Comparison of ENCODE assay signal across 15 cellular contexts in genomic region chr5:10801931-10802674, GRCh38. TPM values are rescaled to one million over a fixed set of nuclear protein-coding genes. Genes with fewer than 3 reads are reported as not detected.
DNase-seq lines count a peak whose midpoint lies in the region; ATAC-seq and TF ChIP-seq lines count a peak whose summit lies in the region.
"Had no signal": no experiment of that assay in that cellular context is flagged by ENCODE, and none has a peak within 500 bp of the region (broad histone marks: within the 10 kb centered on the region; RNA-seq: fewer than 3 reads in every experiment).

No MANE protein-coding gene starts in this region.

- no peak overlapping the region for H3K4me3 ChIP-seq in GM23338
- no peak overlapping the region for H3K4me3 ChIP-seq in Panc1 (ENCODE audit: low read depth in 2 of 2, low read length in 2 of 2)
- no peak overlapping the region for H3K4me3 ChIP-seq in epithelial cell of proximal tubule (ENCODE audit: low read depth, low read length)
- H3K4me3 ChIP-seq in right lobe of liver, result no peak overlapping the region
- no peak overlapping the region for H3K4me3 ChIP-seq in vagina
- H3K4me3 ChIP-seq: skin epidermis had no signal

- in situ Hi-C loops in Panc1 (cut with HindIII; ENCODE audit: low pct_unique_long_range_greater_than_20kb, low sequenced_read_pairs), result no loop called here

- H3K79me2 ChIP-seq in GM23338 (replicated peaks; ENCODE audit: insufficient read depth), result no peaks in the 10 kb centered on the region

- peaks cover 9% of the 10 kb centered on the region; the same call in 2 of the 3 replicates for H3K4me1 Mint-ChIP-seq in GM23338
- H3K4me1 Mint-ChIP-seq: CD4-positive, CD25-positive, alpha-beta regulatory T cell had no signal

- no peak overlapping the region for H3K4me3 Mint-ChIP-seq in GM23338
- H3K4me3 Mint-ChIP-seq: CD4-positive, CD25-positive, alpha-beta regulatory T cell; neural crest cell had no signal

- H3K4me2 ChIP-seq in GM23338, result no peak overlapping the region

- H3K9me3 ChIP-seq in Panc1 (ENCODE audit: control insufficient read depth, insufficient read depth, low read depth, low read length) (no peaks in the 10 kb centered on the region), right lobe of liver (no peaks in the 10 kb centered on the region), vagina (no peaks in the 10 kb centered on the region)

- no peaks in the 10 kb centered on the region for H3K36me3 ChIP-seq in GM23338 (ENCODE audit: insufficient read depth)
- no peaks in the 10 kb centered on the region for H3K36me3 ChIP-seq in Panc1 (ENCODE audit: control insufficient read depth, insufficient read depth, low read length)
- no peaks in the 10 kb centered on the region for H3K36me3 ChIP-seq in right lobe of liver
- no peaks in the 10 kb centered on the region for H3K36me3 ChIP-seq in vagina

- H3K9me2 ChIP-seq in GM23338 (ENCODE audit: insufficient read depth), result no peaks in the 10 kb centered on the region

- no peaks in the 10 kb centered on the region for H3F3A ChIP-seq in GM23338 (replicated peaks; ENCODE audit: low read depth)

- BruUV-seq in Panc1 (replicated peaks; lab: Mats Ljungman, UMichigan), result no TSS peak

- no peaks in the 10 kb centered on the region for H3K9me3 Mint-ChIP-seq in GM23338
- H3K9me3 Mint-ChIP-seq: CD4-positive, CD25-positive, alpha-beta regulatory T cell had no signal

- H3K27ac Mint-ChIP-seq in GM23338, result no peak overlapping the region
- H3K27ac Mint-ChIP-seq: CD4-positive, CD25-positive, alpha-beta regulatory T cell had no signal

- peak overlapping the region; percentile 73 for H2AFZ ChIP-seq in GM23338

- intact Hi-C loops in Panc1 (cut with micrococcal nuclease; ENCODE audit: unreplicated experiment) (no loop called here), right lobe of liver (cut with DNase I) (no loop called here), vagina (cut with DNase I) (no loop called here)

- H3K36me3 Mint-ChIP-seq in GM23338 (ENCODE audit: low read depth), result no peaks in the 10 kb centered on the region
- H3K36me3 Mint-ChIP-seq: CD4-positive, CD25-positive, alpha-beta regulatory T cell had no signal

- peak; percentile 87 for ATAC-seq in GM23338
- peak; percentile 60; the same call in 1 of the 2 replicates for ATAC-seq in Panc1
- peak; percentile 45 to 68 (median 50) for ATAC-seq in right lobe of liver

- H3K4me1 ChIP-seq in GM23338 (ENCODE audit: insufficient read depth) (no peaks in the 10 kb centered on the region), Panc1 (ENCODE audit: control insufficient read depth, insufficient read depth, low read length) (no peaks in the 10 kb centered on the region), right lobe of liver (no peaks in the 10 kb centered on the region), vagina (no peaks in the 10 kb centered on the region)

- CTCF ChIA-PET in Panc1 (lab: Charles Lee), result interaction anchor here (0.7 kb wide), 1 partner anchor 99 kb away, joined by 3 read pairs; no protein-coding TSS in a partner anchor

- TF ChIP-seq CTCF in GM23338 (conservative IDR thresholded peaks at IDR 0.05; ENCODE audit: low read depth in 2 of 2) (peak in 1 of 2 experiments; percentile 28; a peak in 1 of 4 replicates), Panc1 (IDR thresholded peaks at IDR 0.05) (no peak), epithelial cell of proximal tubule (conservative IDR thresholded peaks at IDR 0.05; ENCODE audit: low read depth, low read length) (peak; percentile 28), right lobe of liver (IDR thresholded peaks at IDR 0.05) (peak in 1 of 4 donors; percentile 27), vagina (IDR thresholded peaks at IDR 0.05) (no peak)

- TF ChIP-seq POLR2A in right lobe of liver (IDR thresholded peaks at IDR 0.05) (no peak), vagina (IDR thresholded peaks at IDR 0.05) (no peak)

- WGBS in right lobe of liver (ENCODE audit: insufficient coverage, low coverage, low lambda C conversion rate, missing lambda C conversion rate), result 40% methylated on average over 6 of the region's 9 CpGs

- H3K27me3 ChIP-seq in GM23338 (ENCODE audit: insufficient read depth) (no peaks in the 10 kb centered on the region), Panc1 (ENCODE audit: control insufficient read depth, insufficient read depth, low read length) (peaks cover 10% of the 10 kb centered on the region), right lobe of liver (no peaks in the 10 kb centered on the region), vagina (no peaks in the 10 kb centered on the region)

- no peaks in the 10 kb centered on the region for H4K20me1 ChIP-seq in GM23338 (replicated peaks; ENCODE audit: insufficient read depth)

- DNase-seq in GM23338 (ENCODE audit: low spot score), result peak; percentile 12
- peak; percentile 8 for DNase-seq in Panc1 (ENCODE audit: low read depth, low spot score)
- no peak for DNase-seq in epithelial cell of proximal tubule (ENCODE audit: low read depth)
- no peak for DNase-seq in right lobe of liver
- DNase-seq in vagina (ENCODE audit: extremely low spot score in 2 of 2), result no peak
- DNase-seq in HuH-7 (ENCODE audit: low spot score), result no peak
- no peak for DNase-seq in activated CD8-positive, alpha-beta memory T cell treated with anti-CD3 and anti-CD28 coated beads, Interleukin-2, amount 50 U/mL, for 4 hours
- no peak for DNase-seq in Ammon's horn (ENCODE audit: low spot score)
- DNase-seq: activated CD4-positive, alpha-beta T cell treated with anti-CD3 and anti-CD28 coated beads for 48 hours; activated T-cell treated with anti-CD3 and anti-CD28 coated beads, Interleukin-2, amount 50 U/mL, for 48 hours; amniotic stem cell; CD4-positive, CD25-positive, alpha-beta regulatory T cell; T-helper 1 cell had no signal

- peaks cover 2% of the 10 kb centered on the region for H3K27me3 Mint-ChIP-seq in GM23338 (ENCODE audit: insufficient read depth, low read depth, poor library complexity)

- H3K27ac ChIP-seq in GM23338 (ENCODE audit: low read depth) (no peak overlapping the region), Panc1 (ENCODE audit: low read length) (no peak overlapping the region), right lobe of liver (no peak overlapping the region), vagina (no peak overlapping the region)
- H3K27ac ChIP-seq: skin epidermis had no signal

- POLR2A ChIA-PET in Panc1 (lab: Charles Lee), result no interaction called here

TF ChIP-seq in GM23338, 12 proteins besides CTCF, POLR2A, EP300 and RAD21 (continues in another document):
- TF ChIP-seq NANOG (IDR thresholded peaks at IDR 0.05; ENCODE audit: borderline replicate concordance) (no peak), CREB1 (CRISPR knock-in tag; IDR thresholded peaks at IDR 0.05; ENCODE audit: low read depth) (no peak), STAT1 (IDR thresholded peaks at IDR 0.05; ENCODE audit: unreplicated experiment) (no peak)

RNA-seq across cellular contexts. Expression of gene DAP, which starts 41.1 kb away (rescaled TPM):
- total RNA-seq in GM23338 (2014; rRNA removed; shearing (Covaris generic)), result 32.7 and 35.7 TPM in 2 replicates
- polyA plus RNA-seq in GM23338 (2016; fragmentation: Nextera tagmentation; extraction: Ambion mirVana), result 31.5 and 37.6 TPM in 2 replicates
- total RNA-seq in Panc1 (2021; ENCODE audit: unreplicated experiment), result 108 TPM
- 103 TPM for polyA plus RNA-seq in Panc1 (2012; ENCODE audit: insufficient read length)
- total RNA-seq in epithelial cell of proximal tubule, result 25.8 and 45.9 TPM in 2 replicates
- total RNA-seq in right lobe of liver, result 100 to 1,000 TPM in 4 of 6 experiments, 10 to 100 TPM in 2; 97.0 to 126 (median 104) TPM
- 74.4 TPM for total RNA-seq in vagina

Comparison
In these comparisons a context has a peak if more than half of its experiments do, and no peak if none do; other contexts are left out.
1. DNase-seq: peak in GM23338 (single experiment) and Panc1 (single experiment); none in epithelial cell of proximal tubule (single experiment), right lobe of liver (0 of 3), vagina (0 of 2), HuH-7 (single experiment), activated CD8-positive, alpha-beta memory T cell treated with anti-CD3 and anti-CD28 coated beads, Interleukin-2, amount 50 U/mL, for 4 hours (single experiment) and Ammon's horn (single experiment).
2. Peak in every context shown above with its lines, with median percentiles within 50 percentile points of each other: ATAC-seq.